ENCODE assay signal across 8 cellular contexts in the genomic region with DNA sequence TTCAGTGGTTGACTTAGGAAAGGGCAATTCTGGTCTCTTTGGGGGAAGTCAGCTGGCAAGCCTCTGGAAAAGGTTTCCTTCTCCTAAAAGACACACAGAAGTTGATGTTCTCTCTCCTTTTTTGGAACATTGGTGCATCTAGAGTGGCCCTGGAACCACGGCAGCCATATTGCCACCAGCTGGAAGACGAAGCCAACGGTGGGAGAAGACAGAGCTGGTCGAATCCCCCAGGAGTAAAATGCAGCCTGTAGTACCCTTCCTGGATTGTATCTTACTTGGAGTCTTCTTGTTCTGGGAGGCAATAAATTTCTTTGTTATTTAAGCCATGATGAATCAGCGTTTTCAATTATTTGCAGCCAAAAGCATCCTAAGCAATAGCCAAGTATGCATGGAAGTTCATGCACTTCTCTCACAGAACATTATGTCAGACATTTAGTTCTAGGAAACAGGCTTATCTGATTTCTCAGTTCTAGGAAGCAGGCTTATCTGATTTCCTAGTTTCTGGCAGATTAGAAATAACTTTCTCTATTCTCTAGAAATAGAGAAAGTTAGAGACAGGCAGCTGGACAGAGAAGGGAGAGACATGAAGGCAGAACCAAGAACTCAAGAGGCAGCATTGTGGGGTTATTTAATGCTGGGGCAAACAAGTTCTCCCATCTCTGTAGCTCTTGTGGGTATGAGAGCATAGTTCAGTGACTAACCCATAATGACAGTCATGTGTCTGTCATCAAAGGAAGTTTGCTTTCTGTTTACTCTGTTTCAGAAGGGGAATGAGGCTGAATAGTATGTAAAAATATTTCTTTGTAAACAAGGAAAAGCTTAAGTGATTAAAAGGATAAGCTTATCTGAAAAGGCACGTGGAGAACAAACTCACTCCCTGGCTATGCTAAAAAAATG. TPM values are rescaled to one million over a fixed set of nuclear protein-coding genes. Genes with fewer than 3 reads are reported as not detected.
DNase-seq lines count a peak whose midpoint lies in the region; TF ChIP-seq lines count a peak whose summit lies in the region.

No MANE protein-coding gene starts in this region.

- DNase-seq in NOMO-1 treated with DMSO at 0.1 percent for 48 hours (lab: John Stamatoyannopoulos, UW; ENCODE audit: unreplicated experiment) (peak; percentile 77), NOMO-1 treated with dmso at 0.1 percent for 144 hours (lab: John Stamatoyannopoulos, UW; ENCODE audit: unreplicated experiment) (no peak), HFFc6 (peak; percentile 66), NAMALWA (ENCODE audit: low spot score) (peak; percentile 26), choroid plexus epithelial cell (ENCODE audit: low read depth) (peak; percentile 52), spleen (no peak), DMS 273 (lab: John Stamatoyannopoulos, UW; ENCODE audit: unreplicated experiment) (no peak), MG63 (no peak)

- H3K27me3 ChIP-seq in spleen (replicated peaks in 1 of 7) (no peaks in the 10 kb centered on the region), MG63 (no peaks in the 10 kb centered on the region)

- no peaks in the 10 kb centered on the region for H3K9me3 ChIP-seq in spleen
- no peaks in the 10 kb centered on the region for H3K9me3 ChIP-seq in MG63

- peaks cover 65% of the 10 kb centered on the region for H3K4me1 Mint-ChIP-seq in HFFc6 (ENCODE audit: low read depth)

- H3K4me3 ChIP-seq in choroid plexus epithelial cell (ENCODE audit: low read depth, low read length) (no peak overlapping the region), spleen (peak overlapping the region in 1 of 8 donors; percentile 21), MG63 (no peak overlapping the region)

- H3K27me3 Mint-ChIP-seq in HFFc6 (ENCODE audit: insufficient read depth), result no peaks in the 10 kb centered on the region

- peak overlapping the region; percentile 63 for H3K4me3 Mint-ChIP-seq in HFFc6

- no peak for TF ChIP-seq CTCF in HFFc6 (IDR thresholded peaks at IDR 0.05)
- no peak for TF ChIP-seq CTCF in choroid plexus epithelial cell (conservative IDR thresholded peaks at IDR 0.05; ENCODE audit: low read depth, low read length)
- TF ChIP-seq CTCF in spleen (IDR thresholded peaks at IDR 0.05 in 8 of 11, conservative IDR thresholded peaks at IDR 0.05 in 3 of 11), result no peak

- H3K27ac ChIP-seq in spleen, result peak overlapping the region; percentile 57 to 87 (median 80)

- intact Hi-C loops in spleen (cut with DNase I; ENCODE audit: low total_unique reads), result no loop called here

- no peaks in the 10 kb centered on the region for H3K36me3 Mint-ChIP-seq in HFFc6 (ENCODE audit: low read depth)

- WGBS in spleen, 5 donors, result 70 to 80% (median 76%) methylated on average over 6 of the region's 6 CpGs

- no peak for TF ChIP-seq POLR2A in spleen (IDR thresholded peaks at IDR 0.05)

- H3K36me3 ChIP-seq in spleen (no peaks in the 10 kb centered on the region), MG63 (no peaks in the 10 kb centered on the region)

- H3K27ac Mint-ChIP-seq in HFFc6, result peak overlapping the region; percentile 85

- no peaks in the 10 kb centered on the region for H3K9me3 Mint-ChIP-seq in HFFc6

- H3K4me1 ChIP-seq in spleen, result peaks cover 14 to 42% (median 22%) of the 10 kb centered on the region in 6 donors

RNA-seq across cellular contexts. Expression of a gene that starts 40.5 kb away (rescaled TPM):
- total RNA-seq in HFFc6 (2021; fragmentation: NEBNext Ultra II Directional; extraction: Animal tissue kit (Norgen Biotek cat#: 25700)), result 100 to 1,000 TPM in 5 of 6 experiments, 10 to 100 TPM in 1; 95.9 to 121 (median 109) TPM
- total RNA-seq in spleen, result 100 to 1,000 TPM; 150 to 292 (median 192) TPM
- 10 to 100 TPM; 33.0 to 59.4 (median 46.5) TPM for polyA plus RNA-seq in spleen
- total RNA-seq in MG63 (2014; rRNA removed; shearing (Covaris generic); ENCODE audit: low replicate concordance), result 15.8 and 24.1 TPM in 2 replicates

Comparison
In these comparisons a context has a peak if more than half of its experiments do, and no peak if none do; other contexts are left out.
1. DNase-seq: peak in NOMO-1 treated with DMSO at 0.1 percent for 48 hours (single experiment), HFFc6 (single experiment), NAMALWA (single experiment) and choroid plexus epithelial cell (single experiment); none in NOMO-1 treated with dmso at 0.1 percent for 144 hours (single experiment), spleen (single experiment), DMS 273 (single experiment) and MG63 (single experiment).